Comparison of ENCODE assay signal across 8 cellular contexts in the genomic region with DNA sequence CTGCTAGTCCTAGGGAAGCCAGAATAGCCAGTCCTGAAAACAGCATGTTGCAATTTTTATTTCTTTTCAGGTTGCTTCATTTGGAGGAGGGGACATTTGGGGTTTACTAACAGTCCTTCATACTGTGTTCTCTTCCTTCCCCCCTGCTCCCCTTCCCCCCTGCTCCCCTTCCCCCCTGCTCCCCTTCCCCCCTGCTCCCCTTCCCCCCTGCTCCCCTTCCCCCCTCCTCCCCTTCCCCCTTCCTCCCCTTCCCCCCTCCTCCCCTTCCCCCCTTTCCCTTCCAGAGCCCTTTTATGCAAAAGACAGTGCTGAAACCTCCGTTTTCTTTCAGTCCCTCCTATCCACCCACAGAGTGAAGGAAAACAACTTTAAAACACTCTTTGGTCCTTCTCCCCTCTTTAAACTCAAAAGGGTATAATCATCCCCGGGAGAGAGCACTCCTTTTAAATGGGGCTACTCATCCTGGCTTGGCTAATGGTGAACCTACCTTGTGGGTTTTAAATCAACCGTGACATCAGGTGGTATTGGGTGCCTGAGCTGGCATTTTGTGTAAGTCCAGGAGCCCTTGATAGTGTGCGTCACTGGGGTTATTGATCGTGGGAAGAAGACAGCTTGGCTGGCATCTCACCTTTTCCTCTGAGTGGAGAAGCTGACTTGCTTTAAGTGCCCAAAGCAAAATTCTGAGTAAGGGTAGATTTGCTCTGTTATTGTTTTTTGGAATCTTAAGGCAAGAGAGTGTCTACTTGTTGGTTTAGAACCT. TPM values are rescaled to one million over a fixed set of nuclear protein-coding genes. Genes with fewer than 3 reads are reported as not detected.
DNase-seq lines count a peak whose midpoint lies in the region; ATAC-seq and TF ChIP-seq lines count a peak whose summit lies in the region.

No MANE protein-coding gene starts in this region.

- no peaks in the 10 kb centered on the region; the same call in 1 of the 2 replicates for H3F3A ChIP-seq in DOHH2 (ENCODE audit: control insufficient read depth, insufficient read depth)

- DNase-seq in NCI-H2227 (lab: John Stamatoyannopoulos, UW; ENCODE audit: unreplicated experiment) (peak; percentile 36), hepatic stellate cell (ENCODE audit: low spot score) (peak; percentile 19), spleen (no peak), 8988T (no peak), NCI-H446 (lab: John Stamatoyannopoulos, UW) (no peak)
- DNase-seq in activated T-cell treated with anti-CD3 and anti-CD28 coated beads, Interleukin-2, amount 50 U/mL, for 48 hours: peak; percentile 53 to 60

- intact Hi-C loops in spleen (cut with DNase I; ENCODE audit: low total_unique reads): loop anchor here (5.0 to 10.0 kb wide), 3 partner anchors 57 to 313 kb away; partner anchors contain the start of gene SAP30L

- ATAC-seq in HG03025 (IDR thresholded peaks at IDR 0.05; ENCODE audit: low FRiP score, unreplicated experiment): no peak

- H3K9me2 ChIP-seq in DOHH2 (replicated peaks; ENCODE audit: control insufficient read depth, low read length): no peaks in the 10 kb centered on the region

- H3K27ac ChIP-seq in DOHH2 (ENCODE audit: low read depth, low read length) (peak overlapping the region; percentile 81), spleen (peak overlapping the region in 7 of 8 donors; percentile 94 to 99 (median 97))

- no peak for TF ChIP-seq POLR2A in spleen (IDR thresholded peaks at IDR 0.05)

- peak overlapping the region; percentile 96 for H3K4me2 ChIP-seq in DOHH2 (ENCODE audit: low read length)

- peak overlapping the region; percentile 85 for H3K4me3 ChIP-seq in DOHH2 (ENCODE audit: low read length)
- H3K4me3 ChIP-seq in spleen: peak overlapping the region; percentile 85 to 100 (median 96)

- H3K27me3 ChIP-seq in DOHH2 (ENCODE audit: control insufficient read depth, low read length) (no peaks in the 10 kb centered on the region), spleen (replicated peaks in 1 of 7) (no peaks in the 10 kb centered on the region)

- H3K4me1 ChIP-seq in DOHH2 (ENCODE audit: control insufficient read depth, low read length) (peaks cover 69% of the 10 kb centered on the region), spleen (peaks cover 37 to 78% (median 68%) of the 10 kb centered on the region in 6 donors)

- H3K36me3 ChIP-seq in DOHH2 (ENCODE audit: control insufficient read depth, low read length) (peaks cover 69% of the 10 kb centered on the region), spleen (no peaks in the 10 kb centered on the region)

- H3K79me2 ChIP-seq in DOHH2 (ENCODE audit: control insufficient read depth, low read length): peaks cover 95% of the 10 kb centered on the region

- peaks cover 45% of the 10 kb centered on the region for H4K20me1 ChIP-seq in DOHH2 (ENCODE audit: control insufficient read depth, insufficient read depth, low read depth, low read length)

- WGBS in spleen, 5 donors: 9 to 15% (median 13%) methylated on average over 5 of the region's 5 CpGs

- H3K9me3 ChIP-seq in DOHH2 (ENCODE audit: control insufficient read depth, insufficient read depth, low read length) (no peaks in the 10 kb centered on the region), spleen (no peaks in the 10 kb centered on the region)

- TF ChIP-seq CTCF in DOHH2 (IDR thresholded peaks at IDR 0.05; ENCODE audit: low read depth, low read length, poor library complexity, severe bottlenecking) (no peak), spleen (IDR thresholded peaks at IDR 0.05 in 8 of 11, conservative IDR thresholded peaks at IDR 0.05 in 3 of 11) (no peak)

RNA-seq across cellular contexts. Expression of gene LARP1, which starts 2.6 kb away (rescaled TPM):
- 100 to 1,000 TPM; 111 to 168 (median 142) TPM for total RNA-seq in spleen
- 10 to 100 TPM; 13.8 to 32.2 (median 15.3) TPM for polyA plus RNA-seq in spleen

Comparison
In these comparisons a context has a peak if more than half of its experiments do, and no peak if none do; other contexts are left out.
1. DNase-seq: peak in NCI-H2227 (single experiment), activated T-cell treated with anti-CD3 and anti-CD28 coated beads, Interleukin-2, amount 50 U/mL, for 48 hours (2 of 2) and hepatic stellate cell (single experiment); none in spleen (single experiment), 8988T (single experiment) and NCI-H446 (0 of 2).